1 cellular context compared by ENCODE assay signal in the genomic region with DNA sequence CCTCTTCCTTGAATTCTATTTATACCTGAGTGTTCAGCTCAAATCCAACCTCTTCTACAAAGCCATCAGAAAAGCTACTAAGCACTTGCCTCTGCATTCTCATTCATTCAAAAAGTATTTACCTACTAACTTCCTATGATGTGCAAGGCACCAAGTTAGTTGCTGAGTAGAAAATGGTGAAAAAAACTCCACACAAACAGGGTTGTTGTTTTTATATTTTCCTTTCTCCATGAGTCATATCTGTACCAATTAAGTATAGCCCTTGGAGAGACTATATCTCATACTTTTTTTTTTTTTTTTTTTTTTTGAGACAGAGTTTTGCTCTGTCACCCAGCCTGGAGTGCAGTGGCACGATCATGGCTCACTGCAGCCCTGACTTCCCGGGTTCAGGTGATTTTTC.
TF ChIP-seq lines count a peak whose summit lies in the region.

No MANE protein-coding gene starts in this region.

TF ChIP-seq in GM23338, 12 proteins besides CTCF, POLR2A, EP300 and RAD21 (continued from another document):
- TF ChIP-seq, protein P1, sequence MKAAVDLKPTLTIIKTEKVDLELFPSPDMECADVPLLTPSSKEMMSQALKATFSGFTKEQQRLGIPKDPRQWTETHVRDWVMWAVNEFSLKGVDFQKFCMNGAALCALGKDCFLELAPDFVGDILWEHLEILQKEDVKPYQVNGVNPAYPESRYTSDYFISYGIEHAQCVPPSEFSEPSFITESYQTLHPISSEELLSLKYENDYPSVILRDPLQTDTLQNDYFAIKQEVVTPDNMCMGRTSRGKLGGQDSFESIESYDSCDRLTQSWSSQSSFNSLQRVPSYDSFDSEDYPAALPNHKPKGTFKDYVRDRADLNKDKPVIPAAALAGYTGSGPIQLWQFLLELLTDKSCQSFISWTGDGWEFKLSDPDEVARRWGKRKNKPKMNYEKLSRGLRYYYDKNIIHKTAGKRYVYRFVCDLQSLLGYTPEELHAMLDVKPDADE (IDR thresholded peaks at IDR 0.05) = no peak
